ENCODE assay signal across 9 cellular contexts in genomic region chr11:94563176-94563847, GRCh38. TPM values are rescaled to one million over a fixed set of nuclear protein-coding genes. Genes with fewer than 3 reads are reported as not detected.
DNase-seq lines count a peak whose midpoint lies in the region; ATAC-seq and TF ChIP-seq lines count a peak whose summit lies in the region.
"Had no signal": no experiment of that assay in that cellular context is flagged by ENCODE, and none has a peak within 500 bp of the region (broad histone marks: within the 10 kb centered on the region; RNA-seq: fewer than 3 reads in every experiment).

No MANE protein-coding gene starts in this region.

- no peak for DNase-seq in BJ (ENCODE audit: low read depth)
- DNase-seq in NB4 (ENCODE audit: low read depth) = peak; percentile 60
- DNase-seq in endothelial cell (ENCODE audit: low spot score) = no peak
- DNase-seq in mesothelial cell of epicardium (ENCODE audit: low spot score in 2 of 2, unreplicated experiment in 2 of 2) = no peak
- no peak for DNase-seq in erythroblast (lab: John Stamatoyannopoulos, UW)
- no peak for DNase-seq in NCI-H524 treated with DMSO at 0.1 percent for 48 hours (lab: John Stamatoyannopoulos, UW)
- DNase-seq in DMS153 treated with DMSO at 0.1 percent for 48 hours (lab: John Stamatoyannopoulos, UW; ENCODE audit: unreplicated experiment) = no peak

- TF ChIP-seq POLR2A in NB4 (IDR thresholded peaks at IDR 0.05; ENCODE audit: extremely low read depth, insufficient read length) (no peak), erythroblast (IDR thresholded peaks at IDR 0.05; ENCODE audit: low read length) (no peak)

- no peaks in the 10 kb centered on the region for H3K36me3 Mint-ChIP-seq in endothelial cell (ENCODE audit: low read depth, unreplicated experiment)
- no peaks in the 10 kb centered on the region for H3K36me3 Mint-ChIP-seq in mesothelial cell of epicardium

- no peaks in the 10 kb centered on the region for H3K36me3 ChIP-seq in BJ (ENCODE audit: control insufficient read depth, insufficient read depth, low read length)

- TF ChIP-seq CTCF in BJ (IDR thresholded peaks at IDR 0.05; ENCODE audit: insufficient read depth, low read depth, low read length) = peak; percentile 42
- TF ChIP-seq CTCF in NB4 (IDR thresholded peaks at IDR 0.05; ENCODE audit: low read depth, low read length) = peak; percentile 21
- TF ChIP-seq CTCF in endothelial cell (IDR thresholded peaks at IDR 0.05; ENCODE audit: unreplicated experiment) = no peak
- no peak for TF ChIP-seq CTCF in mesothelial cell of epicardium (IDR thresholded peaks at IDR 0.05; ENCODE audit: unreplicated experiment)

- H3K4me3 ChIP-seq in BJ (ENCODE audit: low read depth, low read length) (no peak overlapping the region), NB4 (ENCODE audit: low read depth, low read length) (no peak overlapping the region)

- H3K27ac Mint-ChIP-seq in endothelial cell (ENCODE audit: unreplicated experiment) (peak overlapping the region; percentile 1), mesothelial cell of epicardium (peak overlapping the region; percentile 3)

- H3K4me1 Mint-ChIP-seq in endothelial cell (ENCODE audit: unreplicated experiment) (peaks cover 18% of the 10 kb centered on the region), mesothelial cell of epicardium (peaks cover 8% of the 10 kb centered on the region)

- CTCF ChIA-PET in BJ (lab: Yijun Ruan, JAX) = interaction anchor here (0.6 to 2.2 kb wide), 7 partner anchors 35 to 256 kb away, joined by 3 to 8 read pairs (median 5); no protein-coding TSS in a partner anchor

- H3K9me3 Mint-ChIP-seq in endothelial cell (ENCODE audit: unreplicated experiment) (no peaks in the 10 kb centered on the region), mesothelial cell of epicardium (no peaks in the 10 kb centered on the region)

- no peak for ATAC-seq in GM19397 (IDR thresholded peaks at IDR 0.05; ENCODE audit: unreplicated experiment)

- H3K4me3 Mint-ChIP-seq in endothelial cell (ENCODE audit: unreplicated experiment) (no peak overlapping the region), mesothelial cell of epicardium (no peak overlapping the region)

- POLR2A ChIA-PET in BJ (lab: Charles Lee) = no interaction called here

- H3K27me3 Mint-ChIP-seq in endothelial cell (ENCODE audit: unreplicated experiment) = no peaks in the 10 kb centered on the region
- H3K27me3 Mint-ChIP-seq in mesothelial cell of epicardium (ENCODE audit: low read depth) = no peaks in the 10 kb centered on the region

- no peaks in the 10 kb centered on the region for H3K27me3 ChIP-seq in BJ (ENCODE audit: control insufficient read depth, insufficient read depth, low read length)

RNA-seq across cellular contexts. Expression of gene PIWIL4, which starts 3.9 kb away (rescaled TPM):
- 1.6 and 2.7 TPM in 2 replicates for polyA plus RNA-seq in BJ (2011; rRNA removed)
- polyA minus RNA-seq in BJ (2011; rRNA and poly(A)+ RNA removed) = 1.2 and 1.3 TPM in 2 replicates
- total RNA-seq in endothelial cell (ENCODE audit: unreplicated experiment) (0.54 TPM), mesothelial cell of epicardium (4.1 to 5.0 TPM (median 4.9 TPM) in 3 replicates)

RNA-seq across cellular contexts. Expression of gene FUT4, which starts 19.6 kb away (rescaled TPM):
- 1.9 and 2.3 TPM in 2 replicates for polyA plus RNA-seq in BJ (2011; rRNA removed)
- polyA minus RNA-seq in BJ (2011; rRNA and poly(A)+ RNA removed) = 1.8 and 2.4 TPM in 2 replicates
- total RNA-seq in endothelial cell (ENCODE audit: unreplicated experiment) (6.3 TPM), mesothelial cell of epicardium (12.9 to 14.0 TPM (median 12.9 TPM) in 3 replicates)

RNA-seq across cellular contexts. Expression of gene C11orf97, which starts 51.1 kb away (rescaled TPM):
- polyA plus RNA-seq in BJ (2011; rRNA removed) = not detected in 2 replicates
- not detected in 2 replicates for polyA minus RNA-seq in BJ (2011; rRNA and poly(A)+ RNA removed)
- not detected for total RNA-seq in endothelial cell (ENCODE audit: unreplicated experiment)
- not detected in 3 replicates for total RNA-seq in mesothelial cell of epicardium
- total RNA-seq: dermis microvascular lymphatic vessel endothelial cell had no signal

Comparison
In these comparisons a context has a peak if more than half of its experiments do, and no peak if none do; other contexts are left out.
1. CTCF ChIP-seq: peak in BJ (single experiment) and NB4 (single experiment); none in endothelial cell (single experiment) and mesothelial cell of epicardium (single experiment).